Comparison of ENCODE assay signal across 27 cellular contexts in the genomic region with DNA sequence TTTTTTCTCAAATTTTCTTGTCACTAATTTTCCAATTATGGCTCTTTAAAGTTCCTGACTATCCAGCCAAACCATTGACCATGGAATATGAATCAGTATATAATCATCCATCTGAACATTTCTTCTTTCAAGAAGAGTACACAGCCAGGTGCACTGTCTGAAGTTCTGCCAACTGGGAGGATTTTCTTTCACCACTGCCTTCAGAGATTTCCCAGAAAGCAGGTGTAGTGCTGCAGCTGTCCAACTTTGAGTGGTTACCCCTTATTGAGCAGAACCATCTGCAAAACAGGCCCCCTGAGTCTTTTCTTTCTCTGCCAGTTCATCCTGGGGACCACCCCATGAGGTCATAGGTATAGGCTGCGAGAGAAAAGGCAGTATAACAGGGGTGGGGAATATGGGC.
"Had no signal": no experiment of that assay in that cellular context is flagged by ENCODE, and none has a peak within 500 bp of the region (broad histone marks: within the 10 kb centered on the region; RNA-seq: fewer than 3 reads in every experiment).

No MANE protein-coding gene starts in this region.

- H3K4me1 Mint-ChIP-seq: activated CD4-positive, alpha-beta T cell treated with anti-CD3 and anti-CD28 coated beads, Interleukin-2, amount 10 ng/mL, durations not matched to agents 7 days and 5 days; activated T-helper 17 cell treated with anti-CD3 and anti-CD28 coated beads, Interleukin-2, amount 50 U/mL, for 72 hours; T-cell had no signal

- H3K36me3 ChIP-seq: brain microvascular endothelial cell, MG63 had no signal

- H3K27me3 ChIP-seq: brain microvascular endothelial cell, MG63 had no signal

- H2AFZ ChIP-seq: PC-9 had no signal

- H3K9me3 ChIP-seq: MG63 had no signal

- H3K4me3 ChIP-seq: MG63, PC-9, SK-N-MC had no signal

- H3K36me3 Mint-ChIP-seq: activated CD4-positive, alpha-beta memory T cell treated with anti-CD3 and anti-CD28 coated beads for 36 hours; activated naive CD8-positive, alpha-beta T cell; T-cell had no signal

- DNase-seq: activated CD4-positive, alpha-beta memory T cell treated with anti-CD3 and anti-CD28 coated beads for 36 hours; activated CD4-positive, alpha-beta T cell treated with anti-CD3 and anti-CD28 coated beads, Interleukin-2, amount 10 ng/mL, durations not matched to agents 7 days and 5 days; activated CD4-positive, CD25-positive, alpha-beta regulatory T cell; activated CD8-positive, alpha-beta memory T cell treated with anti-CD3 and anti-CD28 coated beads for 24 hours; activated gamma-delta T cell; activated naive CD4-positive, alpha-beta T cell treated with anti-CD3 and anti-CD28 coated beads for 36 hours; activated T-cell treated with anti-CD3 and anti-CD28 coated beads for 4 hours; activated T-cell treated with anti-CD3 and anti-CD28 coated beads, Interleukin-2, amount 50 U/mL, for 48 hours; amygdala; brain microvascular endothelial cell; cerebellar nuclear complex; IMR-90; KBM-7; MG63; MV-4-11; NCI-H1930; NCI-H345; NCI-H510A; NCI-H526 treated with DMSO at 0.1 percent for 48 hours; PC-9; SIG-M5; T-cell; T-helper 2 cell; T1000 had no signal

- H3K4me3 Mint-ChIP-seq: activated CD4-positive, alpha-beta memory T cell treated with anti-CD3 and anti-CD28 coated beads for 36 hours; activated CD4-positive, alpha-beta T cell treated with anti-CD3 and anti-CD28 coated beads, Interleukin-2, amount 10 ng/mL, durations not matched to agents 7 days and 5 days; activated naive CD4-positive, alpha-beta T cell treated with anti-CD3 and anti-CD28 coated beads for 36 hours; activated naive CD8-positive, alpha-beta T cell; activated T-helper 17 cell treated with anti-CD3 and anti-CD28 coated beads, Interleukin-2, amount 50 U/mL, for 72 hours; T-cell had no signal

- ATAC-seq: activated T-helper 17 cell treated with anti-CD3 and anti-CD28 coated beads, Interleukin-2, amount 50 U/mL, for 72 hours; T-cell had no signal

- H3K27ac Mint-ChIP-seq: activated CD4-positive, alpha-beta memory T cell treated with anti-CD3 and anti-CD28 coated beads for 36 hours; activated CD4-positive, alpha-beta T cell treated with anti-CD3 and anti-CD28 coated beads, Interleukin-2, amount 10 ng/mL, durations not matched to agents 7 days and 5 days; activated naive CD4-positive, alpha-beta T cell treated with anti-CD3 and anti-CD28 coated beads for 36 hours; activated naive CD8-positive, alpha-beta T cell; activated T-helper 17 cell treated with anti-CD3 and anti-CD28 coated beads, Interleukin-2, amount 50 U/mL, for 72 hours; T-cell had no signal

- H3K27ac ChIP-seq: brain microvascular endothelial cell, PC-9, SK-N-MC had no signal

- H3K4me2 ChIP-seq: PC-9 had no signal

- H3K27me3 Mint-ChIP-seq: activated CD4-positive, alpha-beta memory T cell treated with anti-CD3 and anti-CD28 coated beads for 36 hours; activated CD4-positive, alpha-beta T cell treated with anti-CD3 and anti-CD28 coated beads, Interleukin-2, amount 10 ng/mL, durations not matched to agents 7 days and 5 days; activated naive CD8-positive, alpha-beta T cell; activated T-helper 17 cell treated with anti-CD3 and anti-CD28 coated beads, Interleukin-2, amount 50 U/mL, for 72 hours; T-cell had no signal
